ENCODE assay signal across 20 cellular contexts in genomic region chrY:7453353-7453752, GRCh38.
DNase-seq lines count a peak whose midpoint lies in the region; ATAC-seq and TF ChIP-seq lines count a peak whose summit lies in the region.
"Had no signal": no experiment of that assay in that cellular context is flagged by ENCODE, and none has a peak within 500 bp of the region (broad histone marks: within the 10 kb centered on the region; RNA-seq: fewer than 3 reads in every experiment).

No MANE protein-coding gene starts in this region.

- no peak overlapping the region for H3K27ac Mint-ChIP-seq in T-helper 2 cell treated with Interferon-gamma antibody and Interleukin-4, amounts not matched to agents 5 μg/mL and 100 μg/mL, for 36 hours
- H3K27ac Mint-ChIP-seq: activated naive CD4-positive, alpha-beta T cell treated with anti-CD3 and anti-CD28 coated beads, Interleukin-2, amount 10 ng/mL, durations not matched to agents 7 days and 5 days; H9; neural progenitor cell had no signal

- H3K4me3 ChIP-seq in GM12864 (ENCODE audit: low read depth, low read length): no peak overlapping the region
- H3K4me3 ChIP-seq: body of pancreas, neural progenitor cell had no signal

- no peak overlapping the region for H3K4me3 Mint-ChIP-seq in T-helper 2 cell treated with Interferon-gamma antibody and Interleukin-4, amounts not matched to agents 5 μg/mL and 100 μg/mL, for 36 hours
- H3K4me3 Mint-ChIP-seq: activated naive CD4-positive, alpha-beta T cell treated with anti-CD3 and anti-CD28 coated beads, Interleukin-2, amount 10 ng/mL, durations not matched to agents 7 days and 5 days; dendritic cell treated with granulocyte-macrophage colony-stimulating factor and Interleukin-4, amounts not matched to agents 40 ng/mL and 50 ng/mL, for 4 days; H9; neural progenitor cell had no signal

- TF ChIP-seq CTCF in GM12864 (IDR thresholded peaks at IDR 0.05; ENCODE audit: low read depth, low read length, missing control alignments): no peak

- H3K27me3 Mint-ChIP-seq in T-helper 2 cell treated with Interferon-gamma antibody and Interleukin-4, amounts not matched to agents 5 μg/mL and 100 μg/mL, for 36 hours (ENCODE audit: low read depth): no peaks in the 10 kb centered on the region

- peak overlapping the region; percentile 95 for H3K27ac ChIP-seq in epithelial cell of prostate
- H3K27ac ChIP-seq: body of pancreas, neural progenitor cell had no signal

- ATAC-seq in GM21737 (IDR thresholded peaks at IDR 0.05; ENCODE audit: unreplicated experiment) (peak; percentile 85), HG03432 (IDR thresholded peaks at IDR 0.05; ENCODE audit: unreplicated experiment) (peak; percentile 98), HG03159 (IDR thresholded peaks at IDR 0.05; ENCODE audit: unreplicated experiment) (no peak)
- ATAC-seq: body of pancreas had no signal

- H3K4me1 Mint-ChIP-seq in T-helper 2 cell treated with Interferon-gamma antibody and Interleukin-4, amounts not matched to agents 5 μg/mL and 100 μg/mL, for 36 hours (ENCODE audit: low read depth): no peaks in the 10 kb centered on the region
- H3K4me1 Mint-ChIP-seq: activated naive CD4-positive, alpha-beta T cell treated with anti-CD3 and anti-CD28 coated beads, Interleukin-2, amount 10 ng/mL, durations not matched to agents 7 days and 5 days; H9; neural progenitor cell had no signal

- H3K9me3 Mint-ChIP-seq in T-helper 2 cell treated with Interferon-gamma antibody and Interleukin-4, amounts not matched to agents 5 μg/mL and 100 μg/mL, for 36 hours: no peaks in the 10 kb centered on the region
- H3K9me3 Mint-ChIP-seq: dendritic cell treated with granulocyte-macrophage colony-stimulating factor and Interleukin-4, amounts not matched to agents 40 ng/mL and 50 ng/mL, for 4 days; H9; neural progenitor cell had no signal

- no peaks in the 10 kb centered on the region for H3K36me3 Mint-ChIP-seq in T-helper 2 cell treated with Interferon-gamma antibody and Interleukin-4, amounts not matched to agents 5 μg/mL and 100 μg/mL, for 36 hours (ENCODE audit: low read depth)
- H3K36me3 Mint-ChIP-seq: activated naive CD4-positive, alpha-beta T cell treated with anti-CD3 and anti-CD28 coated beads, Interleukin-2, amount 10 ng/mL, durations not matched to agents 7 days and 5 days; neural progenitor cell had no signal

- DNase-seq in GM12864 (ENCODE audit: low read depth) (peak; percentile 18), epithelial cell of prostate (ENCODE audit: low read depth, low spot score) (no peak), DMS 273 treated with DMSO at 0.1 percent for 48 hours (lab: John Stamatoyannopoulos, UW) (no peak), NCI-H82 treated with DMSO at 0.1 percent for 48 hours (lab: John Stamatoyannopoulos, UW; ENCODE audit: unreplicated experiment) (no peak)
- DNase-seq in T-helper 2 cell treated with Interferon-gamma antibody and Interleukin-4, amounts not matched to agents 5 μg/mL and 100 μg/mL, for 36 hours (ENCODE audit: low spot score): no peak
- DNase-seq: activated CD4-positive, CD25-positive, alpha-beta regulatory T cell treated with anti-CD3 and anti-CD28 coated beads, Interleukin-2, amount 50 U/mL, for 72 hours; activated CD8-positive, alpha-beta memory T cell treated with anti-CD3 and anti-CD28 coated beads, Interleukin-2, amount 50 U/mL, for 4 hours; activated naive CD4-positive, alpha-beta T cell treated with anti-CD3 and anti-CD28 coated beads, Interleukin-2, amount 10 ng/mL, durations not matched to agents 7 days and 5 days; body of pancreas; COR-L47; GF-D8; H9; MM.1S; NCI-H2081 treated with DMSO at 0.1 percent for 48 hours; NCI-H748 treated with DMSO at 0.1 percent for 48 hours had no signal
